Comparison of ENCODE assay signal across 8 cellular contexts in genomic region chr14:59688224-59689170, GRCh38.
DNase-seq lines count a peak whose midpoint lies in the region; ATAC-seq and TF ChIP-seq lines count a peak whose summit lies in the region.

No MANE protein-coding gene starts in this region.

- H3K27me3 ChIP-seq in GM23338 (ENCODE audit: insufficient read depth), result no peaks in the 10 kb centered on the region

- peaks cover 3% of the 10 kb centered on the region; the same call in 2 of the 3 replicates for H3K4me1 Mint-ChIP-seq in GM23338
- H3K4me1 Mint-ChIP-seq in activated T-helper 1 cell treated with anti-CD3 and anti-CD28 coated beads, Interleukin-12 subunit alpha, Interleukin-12 subunit beta, Interleukin-2, Interleukin-4 antibody, amounts not matched to agents 30 ng/mL and 10 ng/mL and 1 ng/mL, durations not matched to agents 14 hours and 24 hours and 36 hours (ENCODE audit: low read depth), result no peaks in the 10 kb centered on the region

- H3K36me3 ChIP-seq in GM23338 (ENCODE audit: insufficient read depth) (no peaks in the 10 kb centered on the region), mucosa of descending colon (ENCODE audit: low read depth) (no peaks in the 10 kb centered on the region)

- H3K4me1 ChIP-seq in GM23338 (ENCODE audit: insufficient read depth) (0 out of 2 replicates have a peak, but pooled peaks cover 3% of the 10 kb centered on the region), mucosa of descending colon (ENCODE audit: low read depth) (no peaks in the 10 kb centered on the region)

- no peak overlapping the region for H3K4me3 ChIP-seq in GM23338
- no peak overlapping the region for H3K4me3 ChIP-seq in mucosa of descending colon

- DNase-seq in Right ventricle myocardium inferior (ENCODE audit: missing footprints), result peak; percentile 63
- no peak for DNase-seq in cardiac septum (ENCODE audit: low spot score)
- DNase-seq in GM23338 (ENCODE audit: low spot score), result peak; percentile 82
- peak; percentile 28 for DNase-seq in HuH-7 (ENCODE audit: low spot score)
- peak; percentile 32 for DNase-seq in RPMI8226
- DNase-seq in dermis microvascular lymphatic vessel endothelial cell (ENCODE audit: low read depth in 2 of 2), result peak; percentile 11 to 56
- peak in 2 of 3 donors; percentile 30 to 76 for DNase-seq in mucosa of descending colon
- DNase-seq in activated T-helper 1 cell treated with anti-CD3 and anti-CD28 coated beads, Interleukin-12 subunit alpha, Interleukin-12 subunit beta, Interleukin-2, Interleukin-4 antibody, amounts not matched to agents 30 ng/mL and 10 ng/mL and 1 ng/mL, durations not matched to agents 14 hours and 24 hours and 36 hours (ENCODE audit: low spot score), result no peak

- no peak overlapping the region for H3K27ac Mint-ChIP-seq in GM23338
- H3K27ac Mint-ChIP-seq in activated T-helper 1 cell treated with anti-CD3 and anti-CD28 coated beads, Interleukin-12 subunit alpha, Interleukin-12 subunit beta, Interleukin-2, Interleukin-4 antibody, amounts not matched to agents 30 ng/mL and 10 ng/mL and 1 ng/mL, durations not matched to agents 14 hours and 24 hours and 36 hours, result no peak overlapping the region

- H3K36me3 Mint-ChIP-seq in GM23338 (ENCODE audit: low read depth), result no peaks in the 10 kb centered on the region
- H3K36me3 Mint-ChIP-seq in activated T-helper 1 cell treated with anti-CD3 and anti-CD28 coated beads, Interleukin-12 subunit alpha, Interleukin-12 subunit beta, Interleukin-2, Interleukin-4 antibody, amounts not matched to agents 30 ng/mL and 10 ng/mL and 1 ng/mL, durations not matched to agents 14 hours and 24 hours and 36 hours (ENCODE audit: low read depth), result no peaks in the 10 kb centered on the region

- no peaks in the 10 kb centered on the region; the same call in 2 of the 3 replicates for H3K9me3 Mint-ChIP-seq in GM23338
- H3K9me3 Mint-ChIP-seq in activated T-helper 1 cell treated with anti-CD3 and anti-CD28 coated beads, Interleukin-12 subunit alpha, Interleukin-12 subunit beta, Interleukin-2, Interleukin-4 antibody, amounts not matched to agents 30 ng/mL and 10 ng/mL and 1 ng/mL, durations not matched to agents 14 hours and 24 hours and 36 hours, result no peaks in the 10 kb centered on the region

- no peak overlapping the region for H3K4me3 Mint-ChIP-seq in GM23338
- H3K4me3 Mint-ChIP-seq in activated T-helper 1 cell treated with anti-CD3 and anti-CD28 coated beads, Interleukin-12 subunit alpha, Interleukin-12 subunit beta, Interleukin-2, Interleukin-4 antibody, amounts not matched to agents 30 ng/mL and 10 ng/mL and 1 ng/mL, durations not matched to agents 14 hours and 24 hours and 36 hours, result no peak overlapping the region

- no peak for ATAC-seq in Right ventricle myocardium inferior
- ATAC-seq in GM23338, result peak; percentile 100
- ATAC-seq in mucosa of descending colon, result peak; percentile 94

- no peak overlapping the region for H3K4me2 ChIP-seq in GM23338

- H3K9me3 ChIP-seq in mucosa of descending colon, result no peaks in the 10 kb centered on the region

- no peak overlapping the region for H3K27ac ChIP-seq in GM23338 (ENCODE audit: low read depth)

- no peaks in the 10 kb centered on the region for H3K27me3 Mint-ChIP-seq in GM23338 (ENCODE audit: insufficient read depth, low read depth, poor library complexity)
- H3K27me3 Mint-ChIP-seq in activated T-helper 1 cell treated with anti-CD3 and anti-CD28 coated beads, Interleukin-12 subunit alpha, Interleukin-12 subunit beta, Interleukin-2, Interleukin-4 antibody, amounts not matched to agents 30 ng/mL and 10 ng/mL and 1 ng/mL, durations not matched to agents 14 hours and 24 hours and 36 hours (ENCODE audit: insufficient read depth), result peaks cover 11% of the 10 kb centered on the region

- H3F3A ChIP-seq in GM23338 (replicated peaks; ENCODE audit: low read depth), result no peaks in the 10 kb centered on the region

- TF ChIP-seq CTCF in GM23338 (conservative IDR thresholded peaks at IDR 0.05; ENCODE audit: low read depth in 2 of 2), result peak; percentile 77 to 91
- TF ChIP-seq CTCF in mucosa of descending colon (IDR thresholded peaks at IDR 0.05), result peak; percentile 45

- no peaks in the 10 kb centered on the region for H3K79me2 ChIP-seq in GM23338 (replicated peaks; ENCODE audit: insufficient read depth)

- no peak overlapping the region for H2AFZ ChIP-seq in GM23338

- no peaks in the 10 kb centered on the region for H3K9me2 ChIP-seq in GM23338 (ENCODE audit: insufficient read depth)

- H4K20me1 ChIP-seq in GM23338 (replicated peaks; ENCODE audit: insufficient read depth), result no peaks in the 10 kb centered on the region

- intact Hi-C loops in Right ventricle myocardium inferior (cut with DNase I), result no loop called here
- intact Hi-C loops in cardiac septum (cut with DNase I), result no loop called here
- intact Hi-C loops in mucosa of descending colon (cut with DNase I, micrococcal nuclease), result no loop called here
- intact Hi-C loops in activated T-helper 1 cell treated with anti-CD3 and anti-CD28 coated beads, Interleukin-12 subunit alpha, Interleukin-12 subunit beta, Interleukin-2, Interleukin-4 antibody, amounts not matched to agents 30 ng/mL and 10 ng/mL and 1 ng/mL, durations not matched to agents 14 hours and 24 hours and 36 hours (cut with micrococcal nuclease), result loop anchor here (1.0 kb wide), 1 partner anchor 181 kb away; no protein-coding TSS in a partner anchor

TF ChIP-seq in GM23338, 12 proteins besides CTCF, POLR2A, EP300 and RAD21:
- TF ChIP-seq ZNF462 (CRISPR knock-in tag; IDR thresholded peaks at IDR 0.05), result 0 out of 2 replicates have a peak, but pooled peaks have one; percentile 35
- TF ChIP-seq JUNB (IDR thresholded peaks at IDR 0.05; ENCODE audit: unreplicated experiment), result no peak
TF ChIP-seq in GM23338: peak in this region for 1.

Comparison
In these comparisons a context has a peak if more than half of its experiments do, and no peak if none do; other contexts are left out.
1. DNase-seq: peak in Right ventricle myocardium inferior (single experiment), GM23338 (single experiment), HuH-7 (single experiment), RPMI8226 (single experiment), dermis microvascular lymphatic vessel endothelial cell (2 of 2) and mucosa of descending colon (2 of 3); none in cardiac septum (single experiment) and activated T-helper 1 cell treated with anti-CD3 and anti-CD28 coated beads, Interleukin-12 subunit alpha, Interleukin-12 subunit beta, Interleukin-2, Interleukin-4 antibody, amounts not matched to agents 30 ng/mL and 10 ng/mL and 1 ng/mL, durations not matched to agents 14 hours and 24 hours and 36 hours (single experiment).